In genomic region chr6:37222125-37222967, GRCh38 we compare ENCODE assay signal across 8 cellular contexts. TPM values are rescaled to one million over a fixed set of nuclear protein-coding genes. Genes with fewer than 3 reads are reported as not detected.
DNase-seq lines count a peak whose midpoint lies in the region; ATAC-seq and TF ChIP-seq lines count a peak whose summit lies in the region.

No MANE protein-coding gene starts in this region.

- H3K9me3 ChIP-seq in DOHH2 (ENCODE audit: control insufficient read depth, insufficient read depth, low read length) (no peaks in the 10 kb centered on the region), GM23248 (ENCODE audit: low read depth) (no peaks in the 10 kb centered on the region), KOPT-K1 (ENCODE audit: insufficient read depth, low read length, poor library complexity, severe bottlenecking) (no peaks in the 10 kb centered on the region), testis (no peaks in the 10 kb centered on the region)

- peak; percentile 97 for ATAC-seq in foreskin keratinocyte

- peak; percentile 86 for DNase-seq in GM23248
- peak; percentile 90 for DNase-seq in RPMI7951 (ENCODE audit: low read depth)
- DNase-seq in activated T-helper 9 cell treated with anti-CD3 and anti-CD28 coated beads, Interleukin-2, amount 50 U/mL, for 16 hours (ENCODE audit: low read depth) = peak; percentile 40
- DNase-seq in foreskin keratinocyte = peak; percentile 88 to 92
- DNase-seq in neural crest cell (ENCODE audit: low read depth, low spot score) = peak; percentile 71
- peak; percentile 84 for DNase-seq in testis

- 2 to 3% methylated on average over 33 to 38 of the region's 39 CpGs for WGBS in GM23248 (ENCODE audit: low coverage in 1 of 2, low lambda C conversion rate in 2 of 2, missing lambda C conversion rate in 2 of 2), 2 experiments
- 0 to 3% methylated on average over 9 to 38 of the region's 39 CpGs for WGBS in testis, 2 donors

- H3K36me3 ChIP-seq in DOHH2 (ENCODE audit: control insufficient read depth, low read length) (no peaks in the 10 kb centered on the region), GM23248 (ENCODE audit: low read depth) (no peaks in the 10 kb centered on the region), KOPT-K1 (ENCODE audit: insufficient read depth, low read length) (no peaks in the 10 kb centered on the region), testis (ENCODE audit: low read depth, missing control alignments) (no peaks in the 10 kb centered on the region)

- H3K36me3 Mint-ChIP-seq in neural crest cell (ENCODE audit: low read depth) = no peaks in the 10 kb centered on the region

- H3K27ac ChIP-seq in DOHH2 (ENCODE audit: low read depth, low read length) (no peak overlapping the region), GM23248 (no peak overlapping the region), KOPT-K1 (ENCODE audit: low read depth, low read length, poor library complexity, severe bottlenecking) (peak overlapping the region; percentile 64), foreskin keratinocyte (no peak overlapping the region), testis (peak overlapping the region in 1 of 2 donors; percentile 63)

- H3K79me2 ChIP-seq in DOHH2 (ENCODE audit: control insufficient read depth, low read length) = no peaks in the 10 kb centered on the region
- H3K79me2 ChIP-seq in GM23248 (ENCODE audit: insufficient read depth) = no peaks in the 10 kb centered on the region

- in situ Hi-C loops in GM23248 (cut with MboI) = loop anchor here (25.0 kb wide), 1 partner anchor 335 kb away; the partner anchor contains the start of gene C6orf89

- H4K20me1 ChIP-seq in DOHH2 (ENCODE audit: control insufficient read depth, insufficient read depth, low read depth, low read length) (no peaks in the 10 kb centered on the region), GM23248 (ENCODE audit: insufficient read depth) (no peaks in the 10 kb centered on the region)

- peaks cover 15% of the 10 kb centered on the region for H3K4me1 ChIP-seq in DOHH2 (ENCODE audit: control insufficient read depth, low read length)
- peaks cover 4% of the 10 kb centered on the region; the same call in 1 of the 2 replicates for H3K4me1 ChIP-seq in GM23248 (ENCODE audit: insufficient read depth)
- H3K4me1 ChIP-seq in foreskin keratinocyte = no peaks in the 10 kb centered on the region
- peaks cover 6% of the 10 kb centered on the region for H3K4me1 ChIP-seq in testis

- H3K4me3 ChIP-seq in DOHH2 (ENCODE audit: low read length) (peak overlapping the region; percentile 71), GM23248 (peak overlapping the region; percentile 74), testis (peak overlapping the region; percentile 64 to 81)

- H3K4me3 Mint-ChIP-seq in neural crest cell = peak overlapping the region; percentile 82

- no peak overlapping the region for H3K27ac Mint-ChIP-seq in neural crest cell (ENCODE audit: unreplicated experiment)

- no peaks in the 10 kb centered on the region for H3K9me2 ChIP-seq in DOHH2 (replicated peaks; ENCODE audit: control insufficient read depth, low read length)
- H3K9me2 ChIP-seq in GM23248 (ENCODE audit: insufficient read depth) = no peaks in the 10 kb centered on the region

- H3K27me3 ChIP-seq in DOHH2 (ENCODE audit: control insufficient read depth, low read length) = no peaks in the 10 kb centered on the region
- no peaks in the 10 kb centered on the region for H3K27me3 ChIP-seq in GM23248 (replicated peaks; ENCODE audit: insufficient read depth)
- no peaks in the 10 kb centered on the region for H3K27me3 ChIP-seq in foreskin keratinocyte
- H3K27me3 ChIP-seq in testis = no peaks in the 10 kb centered on the region

- TF ChIP-seq POLR2A in testis (IDR thresholded peaks at IDR 0.05) = no peak

- H3K9ac ChIP-seq in GM23248 = peak overlapping the region; percentile 51

- H3F3A ChIP-seq in DOHH2 (ENCODE audit: control insufficient read depth, insufficient read depth) = peaks cover 9% of the 10 kb centered on the region
- H3F3A ChIP-seq in GM23248 (ENCODE audit: insufficient read depth) = no peaks in the 10 kb centered on the region; the same call in 1 of the 2 replicates

- no peaks in the 10 kb centered on the region for H3K9me3 Mint-ChIP-seq in neural crest cell

- H3K4me2 ChIP-seq in DOHH2 (ENCODE audit: low read length) (peak overlapping the region; percentile 85), GM23248 (ENCODE audit: unreplicated experiment) (peak overlapping the region; percentile 74)

- peaks cover 13% of the 10 kb centered on the region for H3K4me1 Mint-ChIP-seq in neural crest cell

- no peaks in the 10 kb centered on the region for H3K27me3 Mint-ChIP-seq in neural crest cell (ENCODE audit: low read depth)

- TF ChIP-seq CTCF in DOHH2 (IDR thresholded peaks at IDR 0.05; ENCODE audit: low read depth, low read length, poor library complexity, severe bottlenecking) = no peak
- peak; percentile 51 for TF ChIP-seq CTCF in foreskin keratinocyte (conservative IDR thresholded peaks at IDR 0.05)
- TF ChIP-seq CTCF in neural crest cell (conservative IDR thresholded peaks at IDR 0.05) = no peak
- no peak for TF ChIP-seq CTCF in testis (IDR thresholded peaks at IDR 0.05)

- intact Hi-C loops in testis (cut with DNase I; ENCODE audit: low total_unique reads) = no loop called here

- H2AFZ ChIP-seq in GM23248 = peak overlapping the region; percentile 80

RNA-seq across cellular contexts. Expression of gene TBC1D22B, which starts 35.2 kb away (rescaled TPM):
- total RNA-seq in GM23248 (2014; rRNA removed; shearing (Covaris generic)) = 5.0 and 12.1 TPM in 2 replicates
- polyA plus RNA-seq in GM23248 (2016; fragmentation: Nextera tagmentation; extraction: Ambion mirVana) (7.4 and 8.3 TPM in 2 replicates), foreskin keratinocyte (6.3 and 7.3 TPM in 2 replicates), testis (ENCODE audit: insufficient read depth, low read depth, low replicate concordance) (23.1 TPM)
- 5.5 and 5.9 TPM in 2 replicates for total RNA-seq in RPMI7951 (2014; rRNA removed; shearing (Covaris generic))
- total RNA-seq in foreskin keratinocyte (11.0 and 11.1 TPM in 2 replicates), neural crest cell (11.1 and 11.4 TPM in 2 replicates), testis (10 to 100 TPM; 25.6 to 36.4 TPM)

RNA-seq across cellular contexts. Expression of gene TMEM217, which starts 35.6 kb away (rescaled TPM):
- total RNA-seq in GM23248 (2014; rRNA removed; shearing (Covaris generic)) = 1.2 and 4.6 TPM in 2 replicates
- polyA plus RNA-seq in GM23248 (2016; fragmentation: Nextera tagmentation; extraction: Ambion mirVana) = 4.4 and 6.5 TPM in 2 replicates
- total RNA-seq in RPMI7951 (2014; rRNA removed; shearing (Covaris generic)) = 0.78 and 0.84 TPM in 2 replicates
- 0.63 and 0.78 TPM in 2 replicates for total RNA-seq in foreskin keratinocyte
- polyA plus RNA-seq in foreskin keratinocyte = 0.44 and 0.60 TPM in 2 replicates
- total RNA-seq in neural crest cell = 0.82 and 0.86 TPM in 2 replicates
- 10 to 100 TPM; 13.3 to 16.2 TPM for total RNA-seq in testis
- 46.5 TPM for polyA plus RNA-seq in testis (ENCODE audit: insufficient read depth, low read depth, low replicate concordance)

RNA-seq across cellular contexts. Expression of gene PIM1, which starts 52.4 kb away (rescaled TPM):
- total RNA-seq in GM23248 (2014; rRNA removed; shearing (Covaris generic)) = 12.6 and 15.5 TPM in 2 replicates
- 10.8 and 12.0 TPM in 2 replicates for polyA plus RNA-seq in GM23248 (2016; fragmentation: Nextera tagmentation; extraction: Ambion mirVana)
- total RNA-seq in RPMI7951 (2014; rRNA removed; shearing (Covaris generic)) = 7.7 and 8.2 TPM in 2 replicates
- 11.5 and 17.1 TPM in 2 replicates for total RNA-seq in foreskin keratinocyte
- polyA plus RNA-seq in foreskin keratinocyte = 9.1 and 11.0 TPM in 2 replicates
- 8.6 and 9.1 TPM in 2 replicates for total RNA-seq in neural crest cell
- 10 to 100 TPM; 20.4 to 30.8 TPM for total RNA-seq in testis
- 28.0 TPM for polyA plus RNA-seq in testis (ENCODE audit: insufficient read depth, low read depth, low replicate concordance)

Comparison
In these comparisons a context has a peak if more than half of its experiments do, and no peak if none do; other contexts are left out.
1. DNase-seq: peak in every context shown above with its lines; median percentile 90 in RPMI7951; 90 in foreskin keratinocyte; 86 in GM23248; 84 in testis; 71 in neural crest cell; 40 in activated T-helper 9 cell treated with anti-CD3 and anti-CD28 coated beads, Interleukin-2, amount 50 U/mL, for 16 hours.